In the genomic region with DNA sequence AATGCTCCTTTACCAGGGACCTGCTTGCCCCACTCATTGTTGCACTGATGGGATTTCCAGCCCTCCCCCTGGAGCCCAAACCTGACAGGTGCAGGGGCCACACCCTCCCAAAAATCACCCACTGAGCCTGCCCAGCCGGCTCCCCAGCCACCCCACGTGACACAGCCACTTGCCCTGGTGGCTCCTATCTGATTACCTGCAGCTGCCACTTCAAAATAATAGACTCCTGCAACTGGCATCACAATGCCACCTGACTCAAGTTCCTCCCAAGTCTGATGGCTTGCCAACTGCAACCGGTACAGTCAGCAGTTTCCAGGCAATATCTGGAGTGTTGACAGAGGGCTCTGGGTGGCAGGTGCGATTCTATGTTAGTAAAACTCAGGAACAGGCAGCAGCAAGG, we compare ENCODE assay signal across 1 cellular context.
TF ChIP-seq lines count a peak whose summit lies in the region.

No MANE protein-coding gene starts in this region.

TF ChIP-seq in GM23338, 12 proteins besides CTCF, POLR2A, EP300 and RAD21 (continued from another document):
- TF ChIP-seq, protein P1, sequence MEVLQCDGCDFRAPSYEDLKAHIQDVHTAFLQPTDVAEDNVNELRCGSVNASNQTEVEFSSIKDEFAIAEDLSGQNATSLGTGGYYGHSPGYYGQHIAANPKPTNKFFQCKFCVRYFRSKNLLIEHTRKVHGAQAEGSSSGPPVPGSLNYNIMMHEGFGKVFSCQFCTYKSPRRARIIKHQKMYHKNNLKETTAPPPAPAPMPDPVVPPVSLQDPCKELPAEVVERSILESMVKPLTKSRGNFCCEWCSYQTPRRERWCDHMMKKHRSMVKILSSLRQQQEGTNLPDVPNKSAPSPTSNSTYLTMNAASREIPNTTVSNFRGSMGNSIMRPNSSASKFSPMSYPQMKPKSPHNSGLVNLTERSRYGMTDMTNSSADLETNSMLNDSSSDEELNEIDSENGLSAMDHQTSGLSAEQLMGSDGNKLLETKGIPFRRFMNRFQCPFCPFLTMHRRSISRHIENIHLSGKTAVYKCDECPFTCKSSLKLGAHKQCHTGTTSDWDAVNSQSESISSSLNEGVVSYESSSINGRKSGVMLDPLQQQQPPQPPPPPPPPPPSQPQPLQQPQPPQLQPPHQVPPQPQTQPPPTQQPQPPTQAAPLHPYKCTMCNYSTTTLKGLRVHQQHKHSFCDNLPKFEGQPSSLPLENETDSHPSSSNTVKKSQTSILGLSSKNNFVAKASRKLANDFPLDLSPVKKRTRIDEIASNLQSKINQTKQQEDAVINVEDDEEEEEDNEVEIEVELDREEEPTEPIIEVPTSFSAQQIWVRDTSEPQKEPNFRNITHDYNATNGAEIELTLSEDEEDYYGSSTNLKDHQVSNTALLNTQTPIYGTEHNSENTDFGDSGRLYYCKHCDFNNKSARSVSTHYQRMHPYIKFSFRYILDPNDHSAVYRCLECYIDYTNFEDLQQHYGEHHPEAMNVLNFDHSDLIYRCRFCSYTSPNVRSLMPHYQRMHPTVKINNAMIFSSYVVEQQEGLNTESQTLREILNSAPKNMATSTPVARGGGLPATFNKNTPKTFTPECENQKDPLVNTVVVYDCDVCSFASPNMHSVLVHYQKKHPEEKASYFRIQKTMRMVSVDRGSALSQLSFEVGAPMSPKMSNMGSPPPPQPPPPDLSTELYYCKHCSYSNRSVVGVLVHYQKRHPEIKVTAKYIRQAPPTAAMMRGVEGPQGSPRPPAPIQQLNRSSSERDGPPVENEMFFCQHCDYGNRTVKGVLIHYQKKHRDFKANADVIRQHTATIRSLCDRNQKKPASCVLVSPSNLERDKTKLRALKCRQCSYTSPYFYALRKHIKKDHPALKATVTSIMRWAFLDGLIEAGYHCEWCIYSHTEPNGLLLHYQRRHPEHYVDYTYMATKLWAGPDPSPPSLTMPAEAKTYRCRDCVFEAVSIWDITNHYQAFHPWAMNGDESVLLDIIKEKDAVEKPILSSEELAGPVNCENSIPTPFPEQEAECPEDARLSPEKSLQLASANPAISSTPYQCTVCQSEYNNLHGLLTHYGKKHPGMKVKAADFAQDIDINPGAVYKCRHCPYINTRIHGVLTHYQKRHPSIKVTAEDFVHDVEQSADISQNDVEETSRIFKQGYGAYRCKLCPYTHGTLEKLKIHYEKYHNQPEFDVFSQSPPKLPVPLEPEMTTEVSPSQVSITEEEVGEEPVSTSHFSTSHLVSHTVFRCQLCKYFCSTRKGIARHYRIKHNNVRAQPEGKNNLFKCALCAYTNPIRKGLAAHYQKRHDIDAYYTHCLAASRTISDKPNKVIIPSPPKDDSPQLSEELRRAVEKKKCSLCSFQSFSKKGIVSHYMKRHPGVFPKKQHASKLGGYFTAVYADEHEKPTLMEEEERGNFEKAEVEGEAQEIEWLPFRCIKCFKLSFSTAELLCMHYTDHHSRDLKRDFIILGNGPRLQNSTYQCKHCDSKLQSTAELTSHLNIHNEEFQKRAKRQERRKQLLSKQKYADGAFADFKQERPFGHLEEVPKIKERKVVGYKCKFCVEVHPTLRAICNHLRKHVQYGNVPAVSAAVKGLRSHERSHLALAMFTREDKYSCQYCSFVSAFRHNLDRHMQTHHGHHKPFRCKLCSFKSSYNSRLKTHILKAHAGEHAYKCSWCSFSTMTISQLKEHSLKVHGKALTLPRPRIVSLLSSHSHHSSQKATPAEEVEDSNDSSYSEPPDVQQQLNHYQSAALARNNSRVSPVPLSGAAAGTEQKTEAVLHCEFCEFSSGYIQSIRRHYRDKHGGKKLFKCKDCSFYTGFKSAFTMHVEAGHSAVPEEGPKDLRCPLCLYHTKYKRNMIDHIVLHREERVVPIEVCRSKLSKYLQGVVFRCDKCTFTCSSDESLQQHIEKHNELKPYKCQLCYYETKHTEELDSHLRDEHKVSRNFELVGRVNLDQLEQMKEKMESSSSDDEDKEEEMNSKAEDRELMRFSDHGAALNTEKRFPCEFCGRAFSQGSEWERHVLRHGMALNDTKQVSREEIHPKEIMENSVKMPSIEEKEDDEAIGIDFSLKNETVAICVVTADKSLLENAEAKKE (CRISPR knock-in tag; IDR thresholded peaks at IDR 0.05) = no peak
- TF ChIP-seq EZH2phosphoT487 (IDR thresholded peaks at IDR 0.05; ENCODE audit: unreplicated experiment) (no peak), POLR2AphosphoS5 (IDR thresholded peaks at IDR 0.05; ENCODE audit: low read depth) (no peak), NANOG (IDR thresholded peaks at IDR 0.05; ENCODE audit: borderline replicate concordance) (no peak), CREB1 (CRISPR knock-in tag; IDR thresholded peaks at IDR 0.05; ENCODE audit: low read depth) (no peak), JUNB (IDR thresholded peaks at IDR 0.05; ENCODE audit: unreplicated experiment) (no peak), ZNF331 (CRISPR knock-in tag; IDR thresholded peaks at IDR 0.05; ENCODE audit: low read depth) (no peak)
- TF ChIP-seq, protein P2, sequence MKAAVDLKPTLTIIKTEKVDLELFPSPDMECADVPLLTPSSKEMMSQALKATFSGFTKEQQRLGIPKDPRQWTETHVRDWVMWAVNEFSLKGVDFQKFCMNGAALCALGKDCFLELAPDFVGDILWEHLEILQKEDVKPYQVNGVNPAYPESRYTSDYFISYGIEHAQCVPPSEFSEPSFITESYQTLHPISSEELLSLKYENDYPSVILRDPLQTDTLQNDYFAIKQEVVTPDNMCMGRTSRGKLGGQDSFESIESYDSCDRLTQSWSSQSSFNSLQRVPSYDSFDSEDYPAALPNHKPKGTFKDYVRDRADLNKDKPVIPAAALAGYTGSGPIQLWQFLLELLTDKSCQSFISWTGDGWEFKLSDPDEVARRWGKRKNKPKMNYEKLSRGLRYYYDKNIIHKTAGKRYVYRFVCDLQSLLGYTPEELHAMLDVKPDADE (IDR thresholded peaks at IDR 0.05) = no peak
TF ChIP-seq in GM23338: peak in this region for 0.
